In genomic region chr15:100468265-100468664, GRCh38 we compare ENCODE assay signal across 15 cellular contexts.
DNase-seq lines count a peak whose midpoint lies in the region; TF ChIP-seq lines count a peak whose summit lies in the region.
"Had no signal": no experiment of that assay in that cellular context is flagged by ENCODE, and none has a peak within 500 bp of the region (broad histone marks: within the 10 kb centered on the region; RNA-seq: fewer than 3 reads in every experiment).

No MANE protein-coding gene starts in this region.

- H3K27ac ChIP-seq in brain microvascular endothelial cell (no peak overlapping the region), thyroid gland (no peak overlapping the region)

- no peaks in the 10 kb centered on the region for H3K36me3 ChIP-seq in brain microvascular endothelial cell (replicated peaks)
- no peaks in the 10 kb centered on the region for H3K36me3 ChIP-seq in thyroid gland

- peaks cover 3% of the 10 kb centered on the region for H3K4me1 Mint-ChIP-seq in activated CD4-positive, alpha-beta T cell treated with anti-CD3 and anti-CD28 coated beads, Interleukin-2, amount 10 ng/mL, durations not matched to agents 24 days and 14 days

- H3K4me1 ChIP-seq in thyroid gland: no peaks in the 10 kb centered on the region

- TF ChIP-seq POLR2A in thyroid gland (IDR thresholded peaks at IDR 0.05) (no peak), lower leg skin (IDR thresholded peaks at IDR 0.05) (no peak)

- H3K4me3 Mint-ChIP-seq in activated CD4-positive, alpha-beta T cell treated with anti-CD3 and anti-CD28 coated beads, Interleukin-2, amount 10 ng/mL, durations not matched to agents 24 days and 14 days: no peak overlapping the region
- H3K4me3 Mint-ChIP-seq: activated CD4-positive, alpha-beta memory T cell treated with anti-CD3 and anti-CD28 coated beads, Interleukin-2, amount 10 ng/mL, durations not matched to agents 7 days and 5 days; CD4-positive, alpha-beta memory T cell had no signal

- no peaks in the 10 kb centered on the region for H3K27me3 ChIP-seq in brain microvascular endothelial cell (replicated peaks)
- no peaks in the 10 kb centered on the region for H3K27me3 ChIP-seq in thyroid gland

- TF ChIP-seq CTCF in brain microvascular endothelial cell (IDR thresholded peaks at IDR 0.05; ENCODE audit: low read depth, low read length, missing control alignments) (no peak), thyroid gland (IDR thresholded peaks at IDR 0.05) (no peak), lower leg skin (IDR thresholded peaks at IDR 0.05) (no peak)

- H3K9me3 Mint-ChIP-seq in activated CD4-positive, alpha-beta T cell treated with anti-CD3 and anti-CD28 coated beads, Interleukin-2, amount 10 ng/mL, durations not matched to agents 24 days and 14 days: peaks cover 7% of the 10 kb centered on the region
- H3K9me3 Mint-ChIP-seq: activated CD4-positive, alpha-beta memory T cell treated with anti-CD3 and anti-CD28 coated beads, Interleukin-2, amount 10 ng/mL, durations not matched to agents 7 days and 5 days had no signal

- WGBS in thyroid gland, 2 donors: 24 to 27% methylated on average over 2 of the region's 2 CpGs
- WGBS in lower leg skin, 2 donors: 49 to 55% methylated on average over 2 of the region's 2 CpGs

- H3K4me3 ChIP-seq in brain microvascular endothelial cell (ENCODE audit: low read depth, low read length) (no peak overlapping the region), thyroid gland (replicated peaks in 1 of 3) (no peak overlapping the region), lower leg skin (ENCODE audit: low read depth, poor library complexity, severe bottlenecking) (no peak overlapping the region)
- H3K4me3 ChIP-seq: GM12878 had no signal

- H3K36me3 Mint-ChIP-seq in activated CD4-positive, alpha-beta T cell treated with anti-CD3 and anti-CD28 coated beads, Interleukin-2, amount 10 ng/mL, durations not matched to agents 24 days and 14 days (ENCODE audit: low read depth): no peaks in the 10 kb centered on the region

- CTCF ChIA-PET in HEK293T (lab: Yijun Ruan, JAX): no interaction called here

- H3K9me3 ChIP-seq in thyroid gland: no peaks in the 10 kb centered on the region

- intact Hi-C loops in activated CD4-positive, alpha-beta T cell treated with anti-CD3 and anti-CD28 coated beads, Interleukin-2, amount 10 ng/mL, durations not matched to agents 24 days and 14 days (cut with micrococcal nuclease): no loop called here
- intact Hi-C loops in thyroid gland (cut with DNase I) (no loop called here), lower leg skin (cut with DNase I; ENCODE audit: low total_unique reads) (no loop called here)

- POLR2A ChIA-PET in HEK293T (lab: Yijun Ruan, JAX): no interaction called here

- H3K27ac Mint-ChIP-seq in activated CD4-positive, alpha-beta T cell treated with anti-CD3 and anti-CD28 coated beads, Interleukin-2, amount 10 ng/mL, durations not matched to agents 24 days and 14 days: no peak overlapping the region
- H3K27ac Mint-ChIP-seq: activated CD4-positive, alpha-beta memory T cell treated with anti-CD3 and anti-CD28 coated beads, Interleukin-2, amount 10 ng/mL, durations not matched to agents 7 days and 5 days; CD4-positive, alpha-beta memory T cell had no signal

- in situ Hi-C loops in brain microvascular endothelial cell (cut with HindIII; ENCODE audit: low pct_ligation_motif_present, low sequenced_read_pairs): no loop called here

- peak; percentile 11 for DNase-seq in activated CD4-positive, alpha-beta T cell treated with anti-CD3 and anti-CD28 coated beads, Interleukin-2, amount 10 ng/mL, durations not matched to agents 24 days and 14 days
- no peak for DNase-seq in activated CD4-positive, alpha-beta T cell treated with anti-CD3 and anti-CD28 coated beads, Interleukin-2, amount 50 U/mL, for 48 hours
- DNase-seq in brain microvascular endothelial cell (peak; percentile 7), iris pigment epithelial cell (ENCODE audit: low read depth) (peak; percentile 24), thyroid gland (peak; percentile 57 to 73), HEK293T (ENCODE audit: extremely low spot score) (no peak), lower leg skin (ENCODE audit: low spot score in 2 of 2) (no peak)
- DNase-seq in stimulated activated CD4-positive, alpha-beta T cell treated with anti-CD3 and anti-CD28 coated beads, Interleukin-2, amount 100 ng/mL, for 48 hours: no peak
- DNase-seq: activated CD4-positive, alpha-beta memory T cell treated with anti-CD3 and anti-CD28 coated beads, Interleukin-2, amount 10 ng/mL, durations not matched to agents 7 days and 5 days; amygdala; CD4-positive, alpha-beta memory T cell; KG1; NCI-H1417; NCI-H446 had no signal

- no peaks in the 10 kb centered on the region for H3K27me3 Mint-ChIP-seq in activated CD4-positive, alpha-beta T cell treated with anti-CD3 and anti-CD28 coated beads, Interleukin-2, amount 10 ng/mL, durations not matched to agents 24 days and 14 days
- H3K27me3 Mint-ChIP-seq: activated CD4-positive, alpha-beta memory T cell treated with anti-CD3 and anti-CD28 coated beads, Interleukin-2, amount 10 ng/mL, durations not matched to agents 7 days and 5 days; CD4-positive, alpha-beta memory T cell had no signal

TF ChIP-seq in HEK293T, 16 proteins besides CTCF, POLR2A, EP300 and RAD21:
- no peak for TF ChIP-seq FOXA1 (IDR thresholded peaks at IDR 0.05)
- no peak for TF ChIP-seq L3MBTL2 (conservative IDR thresholded peaks at IDR 0.05)
- no peak for TF ChIP-seq NFRKB (IDR thresholded peaks at IDR 0.05)
- TF ChIP-seq ELF4 (IDR thresholded peaks at IDR 0.05): no peak
- no peak for TF ChIP-seq LEF1 (IDR thresholded peaks at IDR 0.05; ENCODE audit: borderline replicate concordance)
- TF ChIP-seq ZNF384 (IDR thresholded peaks at IDR 0.05): no peak
- TF ChIP-seq HDGF (IDR thresholded peaks at IDR 0.05; ENCODE audit: borderline replicate concordance): no peak
- no peak for TF ChIP-seq SUZ12 (IDR thresholded peaks at IDR 0.05)
- TF ChIP-seq FOXM1 (IDR thresholded peaks at IDR 0.05; ENCODE audit: borderline replicate concordance): no peak
- no peak for TF ChIP-seq PKNOX1 (IDR thresholded peaks at IDR 0.05)
- no peak for TF ChIP-seq FOXK2 (IDR thresholded peaks at IDR 0.05)
- TF ChIP-seq SP1 (IDR thresholded peaks at IDR 0.05): no peak
- TF ChIP-seq BHLHE40 (IDR thresholded peaks at IDR 0.05; ENCODE audit: borderline replicate concordance): no peak
- TF ChIP-seq ARNT (IDR thresholded peaks at IDR 0.05): no peak

Comparison
In these comparisons a context has a peak if more than half of its experiments do, and no peak if none do; other contexts are left out.
1. DNase-seq: peak in activated CD4-positive, alpha-beta T cell treated with anti-CD3 and anti-CD28 coated beads, Interleukin-2, amount 10 ng/mL, durations not matched to agents 24 days and 14 days (single experiment), brain microvascular endothelial cell (single experiment), iris pigment epithelial cell (single experiment) and thyroid gland (2 of 2); none in activated CD4-positive, alpha-beta T cell treated with anti-CD3 and anti-CD28 coated beads, Interleukin-2, amount 50 U/mL, for 48 hours (0 of 2), HEK293T (single experiment), lower leg skin (0 of 2) and stimulated activated CD4-positive, alpha-beta T cell treated with anti-CD3 and anti-CD28 coated beads, Interleukin-2, amount 100 ng/mL, for 48 hours (0 of 2).